20 cellular contexts compared by ENCODE assay signal in genomic region chr11:95688015-95688414, GRCh38.
"Had no signal": no experiment of that assay in that cellular context is flagged by ENCODE, and none has a peak within 500 bp of the region (broad histone marks: within the 10 kb centered on the region; RNA-seq: fewer than 3 reads in every experiment).

No MANE protein-coding gene starts in this region.

- H3K4me1 Mint-ChIP-seq: endodermal cell, neural crest cell had no signal

- H3K36me3 ChIP-seq: prostate gland, right atrium auricular region, stomach had no signal

- H3K9me3 ChIP-seq: prostate gland, right atrium auricular region, stomach, testis had no signal

- ATAC-seq: left lobe of liver had no signal

- H3K4me1 ChIP-seq: prostate gland, right atrium auricular region, stomach, testis had no signal

- H3K36me3 Mint-ChIP-seq: type B pancreatic cell had no signal

- DNase-seq: activated CD8-positive, alpha-beta memory T cell treated with anti-CD3 and anti-CD28 coated beads, Interleukin-2, amount 10 ng/mL, durations not matched to agents 7 days and 5 days; activated gamma-delta T cell; activated naive CD8-positive, alpha-beta T cell treated with anti-CD3 and anti-CD28 coated beads, Interleukin-2, amount 10 ng/mL, durations not matched to agents 7 days and 5 days; activated T-cell treated with anti-CD3 and anti-CD28 coated beads, Interleukin-2, amount 50 U/mL, for 48 hours; amygdala; dorsolateral prefrontal cortex; endodermal cell; head of caudate nucleus; kidney; stimulated activated CD4-positive, alpha-beta T cell treated with anti-CD3 and anti-CD28 coated beads, Interleukin-2, amount 100 ng/mL, for 24 hours; stomach; SW 1271; T-helper 9 cell; testis had no signal

- H3K4me3 ChIP-seq: dorsolateral prefrontal cortex, prostate gland, right atrium auricular region, stomach, testis had no signal

- H3K4me3 Mint-ChIP-seq: activated CD8-positive, alpha-beta memory T cell treated with anti-CD3 and anti-CD28 coated beads, Interleukin-2, amount 10 ng/mL, durations not matched to agents 7 days and 5 days; activated naive CD8-positive, alpha-beta T cell treated with anti-CD3 and anti-CD28 coated beads, Interleukin-2, amount 10 ng/mL, durations not matched to agents 7 days and 5 days; endodermal cell; neural crest cell; type B pancreatic cell had no signal

- H3K27ac ChIP-seq: prostate gland, stomach, testis had no signal

- H3K27me3 ChIP-seq: dorsolateral prefrontal cortex, right atrium auricular region, stomach, testis had no signal

- H3K27ac Mint-ChIP-seq: activated CD8-positive, alpha-beta memory T cell treated with anti-CD3 and anti-CD28 coated beads, Interleukin-2, amount 10 ng/mL, durations not matched to agents 7 days and 5 days; activated naive CD8-positive, alpha-beta T cell treated with anti-CD3 and anti-CD28 coated beads, Interleukin-2, amount 10 ng/mL, durations not matched to agents 7 days and 5 days; endodermal cell had no signal

- H3K9me3 Mint-ChIP-seq: activated naive CD8-positive, alpha-beta T cell treated with anti-CD3 and anti-CD28 coated beads, Interleukin-2, amount 10 ng/mL, durations not matched to agents 7 days and 5 days; endodermal cell; neural crest cell; type B pancreatic cell had no signal

- FAIRE-seq: frontal cortex, kidney had no signal

- H3K27me3 Mint-ChIP-seq: activated CD8-positive, alpha-beta memory T cell treated with anti-CD3 and anti-CD28 coated beads, Interleukin-2, amount 10 ng/mL, durations not matched to agents 7 days and 5 days; activated naive CD8-positive, alpha-beta T cell treated with anti-CD3 and anti-CD28 coated beads, Interleukin-2, amount 10 ng/mL, durations not matched to agents 7 days and 5 days; type B pancreatic cell had no signal
